8 cellular contexts compared by ENCODE assay signal in the genomic region with DNA sequence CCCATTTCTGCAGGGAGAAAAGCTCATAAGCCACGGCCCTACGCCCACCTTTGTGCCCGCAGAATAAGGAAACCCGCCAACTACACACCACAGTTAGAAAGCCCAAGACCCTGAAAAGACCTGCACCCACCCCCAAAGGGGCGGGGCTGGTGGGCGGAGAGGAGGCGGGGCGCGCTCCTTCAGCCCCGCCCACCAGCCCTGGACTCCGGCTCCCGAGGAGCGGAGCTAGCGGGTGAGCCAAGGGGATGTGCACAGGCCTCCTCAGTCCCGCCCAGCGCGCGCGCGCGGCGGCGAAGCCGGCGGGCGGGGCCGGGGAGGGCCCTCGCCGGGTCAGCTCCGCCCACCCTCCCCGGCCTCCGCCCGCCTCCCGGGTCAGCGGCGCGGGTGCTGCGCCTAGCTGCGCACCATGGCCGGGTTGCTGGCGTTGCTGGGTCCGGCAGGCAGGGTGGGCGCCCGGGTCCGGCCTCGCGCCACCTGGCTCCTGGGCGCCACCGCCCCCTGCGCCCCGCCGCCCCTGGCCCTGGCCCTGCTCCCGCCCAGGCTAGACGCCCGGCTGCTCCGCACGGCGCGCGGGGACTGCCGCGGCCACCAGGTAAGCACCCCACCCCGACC. TPM values are rescaled to one million over a fixed set of nuclear protein-coding genes. Genes with fewer than 3 reads are reported as not detected.
DNase-seq lines count a peak whose midpoint lies in the region; ATAC-seq and TF ChIP-seq lines count a peak whose summit lies in the region.

A gene with protein sequence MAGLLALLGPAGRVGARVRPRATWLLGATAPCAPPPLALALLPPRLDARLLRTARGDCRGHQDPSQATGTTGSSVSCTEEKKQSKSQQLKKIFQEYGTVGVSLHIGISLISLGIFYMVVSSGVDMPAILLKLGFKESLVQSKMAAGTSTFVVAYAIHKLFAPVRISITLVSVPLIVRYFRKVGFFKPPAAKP (plus strand): TSS at position 375 of the 612 bp plus-strand sequence. CDS start 32 bp downstream, at position 407.

- peak in 6 of 56 donors; percentile 9 to 24 (median 17) for TF ChIP-seq CTCF in dorsolateral prefrontal cortex (IDR thresholded peaks at IDR 0.05 in 54 of 56, conservative IDR thresholded peaks at IDR 0.05 in 2 of 56; ENCODE audit: low read depth in 1 of 56, partially characterized antibody in 56 of 56)
- TF ChIP-seq CTCF in right lobe of liver (IDR thresholded peaks at IDR 0.05) = no peak

- H3K27me3 ChIP-seq in dorsolateral prefrontal cortex (no peaks in the 10 kb centered on the region), right lobe of liver (no peaks in the 10 kb centered on the region)

- peaks cover 0 to 17% (median 0%) of the 10 kb centered on the region in 4 donors for H3K4me1 ChIP-seq in right lobe of liver

- no peaks in the 10 kb centered on the region for H3K36me3 ChIP-seq in right lobe of liver

- POLR2A ChIA-PET in activated CD4-positive, alpha-beta memory T cell treated with anti-CD3 and anti-CD28 coated beads, Interleukin-2, amount 10 ng/mL, durations not matched to agents 7 days and 5 days (lab: Charles Lee) = interaction anchor here (0.9 to 3.4 kb wide), 5 partner anchors 10 to 38 kb away, joined by 3 to 19 read pairs (median 4); a partner anchor contains a TSS

- peak; percentile 98 for ATAC-seq in GM19324 (IDR thresholded peaks at IDR 0.05; ENCODE audit: low FRiP score, unreplicated experiment)
- peak; percentile 99 for ATAC-seq in HG03457 (IDR thresholded peaks at IDR 0.05; ENCODE audit: unreplicated experiment)
- peak; percentile 94 to 98 (median 94) for ATAC-seq in right lobe of liver

- CTCF ChIA-PET in activated CD4-positive, alpha-beta memory T cell treated with anti-CD3 and anti-CD28 coated beads, Interleukin-2, amount 10 ng/mL, durations not matched to agents 7 days and 5 days (lab: Charles Lee) = interaction anchor here (0.6 to 1.9 kb wide), 6 partner anchors 14 to 190 kb away, joined by 3 to 5 read pairs (median 4); a partner anchor contains a TSS

- H3K27ac Mint-ChIP-seq in activated CD4-positive, alpha-beta memory T cell treated with anti-CD3 and anti-CD28 coated beads, Interleukin-2, amount 10 ng/mL, durations not matched to agents 7 days and 5 days = no peak within 1 kb of the TSS

- peak; percentile 59 for TF ChIP-seq POLR2A in right lobe of liver (IDR thresholded peaks at IDR 0.05)

- H3K4me3 Mint-ChIP-seq in activated CD4-positive, alpha-beta memory T cell treated with anti-CD3 and anti-CD28 coated beads, Interleukin-2, amount 10 ng/mL, durations not matched to agents 7 days and 5 days = peak within 1 kb of the TSS; percentile 77

- H3K9me3 Mint-ChIP-seq in activated CD4-positive, alpha-beta memory T cell treated with anti-CD3 and anti-CD28 coated beads, Interleukin-2, amount 10 ng/mL, durations not matched to agents 7 days and 5 days = no peaks in the 10 kb centered on the region

- H3K4me1 Mint-ChIP-seq in activated CD4-positive, alpha-beta memory T cell treated with anti-CD3 and anti-CD28 coated beads, Interleukin-2, amount 10 ng/mL, durations not matched to agents 7 days and 5 days = peaks cover 13% of the 10 kb centered on the region

- H3K4me3 ChIP-seq in dorsolateral prefrontal cortex (peak within 1 kb of the TSS; percentile 69 to 98 (median 89)), right lobe of liver (peak within 1 kb of the TSS; percentile 81 to 96 (median 88))

- peaks cover 5% of the 10 kb centered on the region for H3K27me3 Mint-ChIP-seq in activated CD4-positive, alpha-beta memory T cell treated with anti-CD3 and anti-CD28 coated beads, Interleukin-2, amount 10 ng/mL, durations not matched to agents 7 days and 5 days

- no peaks in the 10 kb centered on the region for H3K36me3 Mint-ChIP-seq in activated CD4-positive, alpha-beta memory T cell treated with anti-CD3 and anti-CD28 coated beads, Interleukin-2, amount 10 ng/mL, durations not matched to agents 7 days and 5 days (ENCODE audit: low read depth)

- WGBS in right lobe of liver (ENCODE audit: insufficient coverage, low coverage, low lambda C conversion rate, missing lambda C conversion rate) = 4% methylated on average over 12 of the region's 63 CpGs

- intact Hi-C loops in dorsolateral prefrontal cortex (cut with DNase I) = loop anchor here (1.0 kb wide), 1 partner anchor 34 kb away; a partner anchor contains a TSS
- intact Hi-C loops in right lobe of liver (cut with DNase I) = no loop called here

- H3K9me3 ChIP-seq in right lobe of liver = no peaks in the 10 kb centered on the region

- H3K27ac ChIP-seq in dorsolateral prefrontal cortex = peak within 1 kb of the TSS in 53 of 59 donors; percentile 23 to 89 (median 73)
- peak within 1 kb of the TSS; percentile 80 to 93 (median 85) for H3K27ac ChIP-seq in right lobe of liver

- DNase-seq in Ammon's horn (ENCODE audit: low spot score) (peak; percentile 95), NCI-H526 treated with DMSO at 0.1 percent for 48 hours (lab: John Stamatoyannopoulos, UW) (peak; percentile 83), dorsolateral prefrontal cortex (peak; percentile 66 to 94 (median 86)), right lobe of liver (peak; percentile 92 to 94 (median 94))
- peak; percentile 85 for DNase-seq in activated CD4-positive, alpha-beta memory T cell treated with anti-CD3 and anti-CD28 coated beads, Interleukin-2, amount 10 ng/mL, durations not matched to agents 7 days and 5 days
- DNase-seq in stimulated activated CD4-positive, alpha-beta T cell treated with anti-CD3 and anti-CD28 coated beads, Interleukin-4, amount 100 ng/mL, for 24 hours = peak; percentile 82

RNA-seq across cellular contexts. Expression of the gene that starts here (rescaled TPM):
- 1 to 10 TPM; 3.7 to 4.3 TPM for total RNA-seq in activated CD4-positive, alpha-beta memory T cell treated with anti-CD3 and anti-CD28 coated beads, Interleukin-2, amount 10 ng/mL, durations not matched to agents 7 days and 5 days
- total RNA-seq in dorsolateral prefrontal cortex (10 to 100 TPM; 19.5 to 41.4 (median 28.6) TPM), right lobe of liver (10 to 100 TPM; 31.6 to 66.5 (median 42.8) TPM)

Comparison
In these comparisons a context has a peak if more than half of its experiments do, and no peak if none do; other contexts are left out.
1. Peak in every context shown above with its lines: DNase-seq, ATAC-seq, H3K4me3 ChIP-seq and H3K27ac ChIP-seq.
2. intact Hi-C loops: an anchor here in dorsolateral prefrontal cortex (1.0 kb wide); none called in right lobe of liver.